Comparison of ENCODE assay signal across 1 cellular context in the genomic region with DNA sequence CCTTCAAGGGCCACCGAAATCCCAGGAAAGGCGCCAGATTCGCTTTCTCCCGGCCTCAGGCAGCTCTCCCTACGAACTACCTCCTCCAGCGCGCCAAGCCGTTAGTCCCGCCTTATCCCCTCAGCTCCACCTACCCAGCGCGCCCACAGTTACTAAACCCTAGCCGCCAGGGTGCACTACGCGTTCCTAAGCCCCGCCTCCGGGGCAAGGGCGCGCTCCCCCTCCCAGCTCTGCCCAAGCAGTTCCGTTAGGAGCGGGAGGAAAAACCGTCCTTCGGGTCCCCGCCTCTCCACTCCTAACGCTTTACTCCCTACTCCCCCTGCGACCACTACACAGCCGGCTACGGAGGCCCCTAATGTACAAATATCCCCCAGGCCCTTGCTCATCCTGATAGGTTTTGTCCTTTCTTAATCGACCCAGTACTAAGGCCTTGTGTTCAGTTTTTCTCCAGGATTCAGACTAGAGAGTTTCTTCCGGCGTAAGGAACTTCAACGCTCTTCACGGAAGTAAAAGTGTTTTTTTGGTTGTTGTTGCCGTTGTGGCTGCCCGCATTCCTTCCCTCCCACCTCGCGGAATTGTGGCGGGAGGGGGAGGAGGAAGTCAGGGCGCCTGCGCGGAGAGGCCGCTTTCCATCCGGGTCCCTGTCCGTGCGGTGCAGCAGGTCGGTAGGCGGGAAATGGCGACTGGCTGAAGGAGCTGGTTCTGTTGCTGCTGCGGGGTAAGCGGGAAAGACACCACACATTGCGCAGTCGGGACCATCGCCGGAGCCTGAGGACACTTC.
TF ChIP-seq lines count a peak whose summit lies in the region.

A gene (plus strand): TSS at position 655 of the 781 bp plus-strand sequence. CDS start 31,386 bp downstream, outside the sequence.

TF ChIP-seq in HepG2, 621 proteins besides CTCF, POLR2A, EP300 and RAD21 (continued from another document and continues in another):
- TF ChIP-seq, protein P1, sequence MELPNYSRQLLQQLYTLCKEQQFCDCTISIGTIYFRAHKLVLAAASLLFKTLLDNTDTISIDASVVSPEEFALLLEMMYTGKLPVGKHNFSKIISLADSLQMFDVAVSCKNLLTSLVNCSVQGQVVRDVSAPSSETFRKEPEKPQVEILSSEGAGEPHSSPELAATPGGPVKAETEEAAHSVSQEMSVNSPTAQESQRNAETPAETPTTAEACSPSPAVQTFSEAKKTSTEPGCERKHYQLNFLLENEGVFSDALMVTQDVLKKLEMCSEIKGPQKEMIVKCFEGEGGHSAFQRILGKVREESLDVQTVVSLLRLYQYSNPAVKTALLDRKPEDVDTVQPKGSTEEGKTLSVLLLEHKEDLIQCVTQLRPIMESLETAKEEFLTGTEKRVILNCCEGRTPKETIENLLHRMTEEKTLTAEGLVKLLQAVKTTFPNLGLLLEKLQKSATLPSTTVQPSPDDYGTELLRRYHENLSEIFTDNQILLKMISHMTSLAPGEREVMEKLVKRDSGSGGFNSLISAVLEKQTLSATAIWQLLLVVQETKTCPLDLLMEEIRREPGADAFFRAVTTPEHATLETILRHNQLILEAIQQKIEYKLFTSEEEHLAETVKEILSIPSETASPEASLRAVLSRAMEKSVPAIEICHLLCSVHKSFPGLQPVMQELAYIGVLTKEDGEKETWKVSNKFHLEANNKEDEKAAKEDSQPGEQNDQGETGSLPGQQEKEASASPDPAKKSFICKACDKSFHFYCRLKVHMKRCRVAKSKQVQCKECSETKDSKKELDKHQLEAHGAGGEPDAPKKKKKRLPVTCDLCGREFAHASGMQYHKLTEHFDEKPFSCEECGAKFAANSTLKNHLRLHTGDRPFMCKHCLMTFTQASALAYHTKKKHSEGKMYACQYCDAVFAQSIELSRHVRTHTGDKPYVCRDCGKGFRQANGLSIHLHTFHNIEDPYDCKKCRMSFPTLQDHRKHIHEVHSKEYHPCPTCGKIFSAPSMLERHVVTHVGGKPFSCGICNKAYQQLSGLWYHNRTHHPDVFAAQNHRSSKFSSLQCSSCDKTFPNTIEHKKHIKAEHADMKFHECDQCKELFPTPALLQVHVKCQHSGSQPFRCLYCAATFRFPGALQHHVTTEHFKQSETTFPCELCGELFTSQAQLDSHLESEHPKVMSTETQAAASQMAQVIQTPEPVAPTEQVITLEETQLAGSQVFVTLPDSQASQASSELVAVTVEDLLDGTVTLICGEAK (IDR thresholded peaks at IDR 0.05), result no peak
- TF ChIP-seq, protein P1 (CRISPR knock-in tag; IDR thresholded peaks at IDR 0.05), result peak; percentile 60; the same call in 1 of the 2 replicates
- no peak for TF ChIP-seq ZNF737 (CRISPR knock-in tag; IDR thresholded peaks at IDR 0.05; ENCODE audit: borderline replicate concordance)
- TF ChIP-seq PITX1 (CRISPR knock-in tag; IDR thresholded peaks at IDR 0.05), result peak; percentile 12
- TF ChIP-seq NFATC3 (CRISPR knock-in tag; IDR thresholded peaks at IDR 0.05), result no peak
- TF ChIP-seq, protein P2, sequence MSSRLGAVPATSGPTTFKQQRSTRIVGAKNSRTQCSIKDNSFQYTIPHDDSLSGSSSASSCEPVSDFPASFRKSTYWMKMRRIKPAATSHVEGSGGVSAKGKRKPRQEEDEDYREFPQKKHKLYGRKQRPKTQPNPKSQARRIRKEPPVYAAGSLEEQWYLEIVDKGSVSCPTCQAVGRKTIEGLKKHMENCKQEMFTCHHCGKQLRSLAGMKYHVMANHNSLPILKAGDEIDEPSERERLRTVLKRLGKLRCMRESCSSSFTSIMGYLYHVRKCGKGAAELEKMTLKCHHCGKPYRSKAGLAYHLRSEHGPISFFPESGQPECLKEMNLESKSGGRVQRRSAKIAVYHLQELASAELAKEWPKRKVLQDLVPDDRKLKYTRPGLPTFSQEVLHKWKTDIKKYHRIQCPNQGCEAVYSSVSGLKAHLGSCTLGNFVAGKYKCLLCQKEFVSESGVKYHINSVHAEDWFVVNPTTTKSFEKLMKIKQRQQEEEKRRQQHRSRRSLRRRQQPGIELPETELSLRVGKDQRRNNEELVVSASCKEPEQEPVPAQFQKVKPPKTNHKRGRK (CRISPR knock-in tag; IDR thresholded peaks at IDR 0.05), result no peak
- TF ChIP-seq ZNF720 (CRISPR knock-in tag; IDR thresholded peaks at IDR 0.05), result no peak
- no peak for TF ChIP-seq TBL1XR1 (IDR thresholded peaks at IDR 0.05; ENCODE audit: borderline replicate concordance, low read length, partially characterized antibody)
- no peak for TF ChIP-seq NFE2L1 (CRISPR knock-in tag; IDR thresholded peaks at IDR 0.05; ENCODE audit: borderline replicate concordance)
- no peak for TF ChIP-seq ZNF101 (CRISPR knock-in tag; IDR thresholded peaks at IDR 0.05; ENCODE audit: borderline replicate concordance, low read depth)
- TF ChIP-seq BORCS8-MEF2B (CRISPR knock-in tag; IDR thresholded peaks at IDR 0.05), result peak; percentile 59; the same call in 1 of the 2 replicates
- TF ChIP-seq, protein P3, sequence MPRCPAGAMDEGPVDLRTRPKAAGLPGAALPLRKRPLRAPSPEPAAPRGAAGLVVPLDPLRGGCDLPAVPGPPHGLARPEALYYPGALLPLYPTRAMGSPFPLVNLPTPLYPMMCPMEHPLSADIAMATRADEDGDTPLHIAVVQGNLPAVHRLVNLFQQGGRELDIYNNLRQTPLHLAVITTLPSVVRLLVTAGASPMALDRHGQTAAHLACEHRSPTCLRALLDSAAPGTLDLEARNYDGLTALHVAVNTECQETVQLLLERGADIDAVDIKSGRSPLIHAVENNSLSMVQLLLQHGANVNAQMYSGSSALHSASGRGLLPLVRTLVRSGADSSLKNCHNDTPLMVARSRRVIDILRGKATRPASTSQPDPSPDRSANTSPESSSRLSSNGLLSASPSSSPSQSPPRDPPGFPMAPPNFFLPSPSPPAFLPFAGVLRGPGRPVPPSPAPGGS (CRISPR knock-in tag; IDR thresholded peaks at IDR 0.05), result no peak
- TF ChIP-seq, protein P4, sequence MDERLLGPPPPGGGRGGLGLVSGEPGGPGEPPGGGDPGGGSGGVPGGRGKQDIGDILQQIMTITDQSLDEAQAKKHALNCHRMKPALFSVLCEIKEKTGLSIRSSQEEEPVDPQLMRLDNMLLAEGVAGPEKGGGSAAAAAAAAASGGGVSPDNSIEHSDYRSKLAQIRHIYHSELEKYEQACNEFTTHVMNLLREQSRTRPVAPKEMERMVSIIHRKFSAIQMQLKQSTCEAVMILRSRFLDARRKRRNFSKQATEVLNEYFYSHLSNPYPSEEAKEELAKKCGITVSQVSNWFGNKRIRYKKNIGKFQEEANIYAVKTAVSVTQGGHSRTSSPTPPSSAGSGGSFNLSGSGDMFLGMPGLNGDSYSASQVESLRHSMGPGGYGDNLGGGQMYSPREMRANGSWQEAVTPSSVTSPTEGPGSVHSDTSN (CRISPR knock-in tag; IDR thresholded peaks at IDR 0.05), result no peak
- TF ChIP-seq, protein P5, sequence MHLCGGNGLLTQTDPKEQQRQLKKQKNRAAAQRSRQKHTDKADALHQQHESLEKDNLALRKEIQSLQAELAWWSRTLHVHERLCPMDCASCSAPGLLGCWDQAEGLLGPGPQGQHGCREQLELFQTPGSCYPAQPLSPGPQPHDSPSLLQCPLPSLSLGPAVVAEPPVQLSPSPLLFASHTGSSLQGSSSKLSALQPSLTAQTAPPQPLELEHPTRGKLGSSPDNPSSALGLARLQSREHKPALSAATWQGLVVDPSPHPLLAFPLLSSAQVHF (CRISPR knock-in tag; IDR thresholded peaks at IDR 0.05), result no peak
- TF ChIP-seq ZSCAN31 (CRISPR knock-in tag; IDR thresholded peaks at IDR 0.05; ENCODE audit: low read depth), result no peak; the same call in 1 of the 2 replicates
- TF ChIP-seq, protein P6, sequence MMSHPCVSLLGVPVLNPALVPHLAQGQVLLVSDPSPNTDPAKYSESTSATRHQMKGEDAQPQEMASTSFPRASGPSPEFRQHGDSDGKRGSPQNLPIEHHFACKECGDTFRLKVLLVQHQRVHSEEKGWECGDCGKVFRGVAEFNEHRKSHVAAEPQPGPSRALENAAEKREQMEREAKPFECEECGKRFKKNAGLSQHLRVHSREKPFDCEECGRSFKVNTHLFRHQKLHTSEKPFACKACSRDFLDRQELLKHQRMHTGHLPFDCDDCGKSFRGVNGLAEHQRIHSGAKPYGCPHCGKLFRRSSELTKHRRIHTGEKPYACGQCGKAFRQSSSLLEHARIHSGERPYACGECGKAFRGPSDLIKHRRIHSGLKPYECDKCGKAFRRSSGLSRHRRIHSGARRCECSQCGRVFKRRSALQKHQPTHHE (CRISPR knock-in tag; IDR thresholded peaks at IDR 0.05; ENCODE audit: borderline replicate concordance), result 0 out of 2 replicates have a peak, but pooled peaks have one; percentile 31
- peak; percentile 76 for TF ChIP-seq RBFOX2 (IDR thresholded peaks at IDR 0.05; ENCODE audit: low read depth, low read length)
- no peak for TF ChIP-seq RBAK (CRISPR knock-in tag; IDR thresholded peaks at IDR 0.05)
- TF ChIP-seq, protein P7, sequence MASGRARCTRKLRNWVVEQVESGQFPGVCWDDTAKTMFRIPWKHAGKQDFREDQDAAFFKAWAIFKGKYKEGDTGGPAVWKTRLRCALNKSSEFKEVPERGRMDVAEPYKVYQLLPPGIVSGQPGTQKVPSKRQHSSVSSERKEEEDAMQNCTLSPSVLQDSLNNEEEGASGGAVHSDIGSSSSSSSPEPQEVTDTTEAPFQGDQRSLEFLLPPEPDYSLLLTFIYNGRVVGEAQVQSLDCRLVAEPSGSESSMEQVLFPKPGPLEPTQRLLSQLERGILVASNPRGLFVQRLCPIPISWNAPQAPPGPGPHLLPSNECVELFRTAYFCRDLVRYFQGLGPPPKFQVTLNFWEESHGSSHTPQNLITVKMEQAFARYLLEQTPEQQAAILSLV (CRISPR knock-in tag; IDR thresholded peaks at IDR 0.05; ENCODE audit: borderline replicate concordance), result no peak; the same call in 1 of the 2 replicates
- TF ChIP-seq ZNF253 (CRISPR knock-in tag; IDR thresholded peaks at IDR 0.05; ENCODE audit: borderline replicate concordance), result no peak
- no peak for TF ChIP-seq MLLT10 (CRISPR knock-in tag; IDR thresholded peaks at IDR 0.05)
- TF ChIP-seq, protein P8, sequence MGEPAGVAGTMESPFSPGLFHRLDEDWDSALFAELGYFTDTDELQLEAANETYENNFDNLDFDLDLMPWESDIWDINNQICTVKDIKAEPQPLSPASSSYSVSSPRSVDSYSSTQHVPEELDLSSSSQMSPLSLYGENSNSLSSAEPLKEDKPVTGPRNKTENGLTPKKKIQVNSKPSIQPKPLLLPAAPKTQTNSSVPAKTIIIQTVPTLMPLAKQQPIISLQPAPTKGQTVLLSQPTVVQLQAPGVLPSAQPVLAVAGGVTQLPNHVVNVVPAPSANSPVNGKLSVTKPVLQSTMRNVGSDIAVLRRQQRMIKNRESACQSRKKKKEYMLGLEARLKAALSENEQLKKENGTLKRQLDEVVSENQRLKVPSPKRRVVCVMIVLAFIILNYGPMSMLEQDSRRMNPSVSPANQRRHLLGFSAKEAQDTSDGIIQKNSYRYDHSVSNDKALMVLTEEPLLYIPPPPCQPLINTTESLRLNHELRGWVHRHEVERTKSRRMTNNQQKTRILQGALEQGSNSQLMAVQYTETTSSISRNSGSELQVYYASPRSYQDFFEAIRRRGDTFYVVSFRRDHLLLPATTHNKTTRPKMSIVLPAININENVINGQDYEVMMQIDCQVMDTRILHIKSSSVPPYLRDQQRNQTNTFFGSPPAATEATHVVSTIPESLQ (CRISPR knock-in tag; conservative IDR thresholded peaks at IDR 0.05), result no peak
- no peak; the same call in 1 of the 2 replicates for TF ChIP-seq ZNF124 (CRISPR knock-in tag; IDR thresholded peaks at IDR 0.05)
- no peak for TF ChIP-seq HMGA1 (CRISPR knock-in tag; conservative IDR thresholded peaks at IDR 0.05)
- peak; percentile 6; the same call in 1 of the 2 replicates for TF ChIP-seq ZNF367 (CRISPR knock-in tag; IDR thresholded peaks at IDR 0.05; ENCODE audit: borderline replicate concordance)
- TF ChIP-seq MATR3 (CRISPR knock-in tag; IDR thresholded peaks at IDR 0.05), result no peak
- TF ChIP-seq ZNF296 (CRISPR knock-in tag; conservative IDR thresholded peaks at IDR 0.05), result no peak
- no peak for TF ChIP-seq ZNF616 (CRISPR knock-in tag; IDR thresholded peaks at IDR 0.05; ENCODE audit: low read depth)
- 0 out of 2 replicates have a peak, but pooled peaks have one; percentile 58 for TF ChIP-seq NR1H2 (CRISPR knock-in tag; IDR thresholded peaks at IDR 0.05; ENCODE audit: borderline replicate concordance, low read depth)
- no peak for TF ChIP-seq KMT2A (CRISPR knock-in tag; IDR thresholded peaks at IDR 0.05)
- peak; percentile 64 for TF ChIP-seq HOXA3 (CRISPR knock-in tag; IDR thresholded peaks at IDR 0.05)
- TF ChIP-seq, protein P9, sequence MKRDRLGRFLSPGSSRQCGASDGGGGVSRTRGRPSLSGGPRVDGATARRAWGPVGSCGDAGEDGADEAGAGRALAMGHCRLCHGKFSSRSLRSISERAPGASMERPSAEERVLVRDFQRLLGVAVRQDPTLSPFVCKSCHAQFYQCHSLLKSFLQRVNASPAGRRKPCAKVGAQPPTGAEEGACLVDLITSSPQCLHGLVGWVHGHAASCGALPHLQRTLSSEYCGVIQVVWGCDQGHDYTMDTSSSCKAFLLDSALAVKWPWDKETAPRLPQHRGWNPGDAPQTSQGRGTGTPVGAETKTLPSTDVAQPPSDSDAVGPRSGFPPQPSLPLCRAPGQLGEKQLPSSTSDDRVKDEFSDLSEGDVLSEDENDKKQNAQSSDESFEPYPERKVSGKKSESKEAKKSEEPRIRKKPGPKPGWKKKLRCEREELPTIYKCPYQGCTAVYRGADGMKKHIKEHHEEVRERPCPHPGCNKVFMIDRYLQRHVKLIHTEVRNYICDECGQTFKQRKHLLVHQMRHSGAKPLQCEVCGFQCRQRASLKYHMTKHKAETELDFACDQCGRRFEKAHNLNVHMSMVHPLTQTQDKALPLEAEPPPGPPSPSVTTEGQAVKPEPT (CRISPR knock-in tag; IDR thresholded peaks at IDR 0.05; ENCODE audit: low read depth), result no peak
- peak; percentile 84; the same call in 1 of the 2 replicates for TF ChIP-seq KLF12 (CRISPR knock-in tag; IDR thresholded peaks at IDR 0.05; ENCODE audit: borderline replicate concordance)
